In genomic region chr5:90644132-90644531, GRCh38 we compare ENCODE assay signal across 18 cellular contexts.
DNase-seq lines count a peak whose midpoint lies in the region; ATAC-seq and TF ChIP-seq lines count a peak whose summit lies in the region.
"Had no signal": no experiment of that assay in that cellular context is flagged by ENCODE, and none has a peak within 500 bp of the region (broad histone marks: within the 10 kb centered on the region; RNA-seq: fewer than 3 reads in every experiment).

No MANE protein-coding gene starts in this region.

- H3K4me1 ChIP-seq in right cardiac atrium (ENCODE audit: control insufficient read depth, insufficient read depth, low read length) (no peaks in the 10 kb centered on the region), SJCRH30 (peaks cover 47% of the 10 kb centered on the region)
- H3K4me1 ChIP-seq: BE2C had no signal

- DNase-seq in right cardiac atrium = no peak
- DNase-seq in cardiac septum (ENCODE audit: low spot score) = no peak
- no peak for DNase-seq in SJCRH30
- no peak for DNase-seq in dorsolateral prefrontal cortex
- DNase-seq in ureter (ENCODE audit: low spot score) = no peak
- no peak for DNase-seq in AG20443 (ENCODE audit: low spot score)
- DNase-seq: BE2C; Calu3; CD4-positive, alpha-beta memory T cell; H9; Karpas-422; MM.1S; NCI-H1092; NCI-H146; NCI-H2029 treated with DMSO at 0.1 percent for 48 hours; SHP77 treated with DMSO at 0.1 percent for 48 hours had no signal

- no peaks in the 10 kb centered on the region for H3K27me3 ChIP-seq in right cardiac atrium (ENCODE audit: control insufficient read depth, insufficient read depth)
- no peaks in the 10 kb centered on the region for H3K27me3 ChIP-seq in SJCRH30
- H3K27me3 ChIP-seq in dorsolateral prefrontal cortex = no peaks in the 10 kb centered on the region

- no peak overlapping the region for H3K27ac ChIP-seq in right cardiac atrium (ENCODE audit: low read length)
- H3K27ac ChIP-seq in SJCRH30 = 0 out of 2 replicates have a peak overlapping the region, but pooled peaks have one; percentile 68
- H3K27ac ChIP-seq in dorsolateral prefrontal cortex = peak overlapping the region in 13 of 59 donors; percentile 2 to 78 (median 28)

- H3K36me3 ChIP-seq in SJCRH30 = no peaks in the 10 kb centered on the region; the same call in 1 of the 2 replicates
- H3K36me3 ChIP-seq: BE2C had no signal

- intact Hi-C loops in right cardiac atrium (cut with DNase I) = no loop called here
- intact Hi-C loops in cardiac septum (cut with DNase I) = no loop called here
- intact Hi-C loops in dorsolateral prefrontal cortex (cut with DNase I) = no loop called here

- 22% methylated on average over 4 of the region's 4 CpGs for WGBS in right cardiac atrium

- H3K9me3 ChIP-seq in right cardiac atrium (ENCODE audit: control insufficient read depth, low read length) (no peaks in the 10 kb centered on the region), SJCRH30 (replicated peaks) (no peaks in the 10 kb centered on the region)
- H3K9me3 ChIP-seq: BE2C had no signal

- ATAC-seq in right cardiac atrium = peak; percentile 64 to 71
- no peak for ATAC-seq in GM21723 (IDR thresholded peaks at IDR 0.05; ENCODE audit: unreplicated experiment)
- ATAC-seq: SK-N-SH treated with all-trans-retinoic acid at 6 μM for 48 hours had no signal

- H3K4me3 ChIP-seq in right cardiac atrium (ENCODE audit: low read length) (no peak overlapping the region), SJCRH30 (no peak overlapping the region), dorsolateral prefrontal cortex (peak overlapping the region in 30 of 59 donors; percentile 0 to 54 (median 22))

- TF ChIP-seq CTCF in dorsolateral prefrontal cortex (IDR thresholded peaks at IDR 0.05 in 54 of 56, conservative IDR thresholded peaks at IDR 0.05 in 2 of 56; ENCODE audit: low read depth in 1 of 56, partially characterized antibody in 56 of 56) = no peak

Comparison
In these comparisons a context has a peak if more than half of its experiments do, and no peak if none do; other contexts are left out.
1. H3K4me3 ChIP-seq: peak in dorsolateral prefrontal cortex (30 of 59); none in right cardiac atrium (single experiment) and SJCRH30 (single experiment).